Comparison of ENCODE assay signal across 10 cellular contexts in the genomic region with DNA sequence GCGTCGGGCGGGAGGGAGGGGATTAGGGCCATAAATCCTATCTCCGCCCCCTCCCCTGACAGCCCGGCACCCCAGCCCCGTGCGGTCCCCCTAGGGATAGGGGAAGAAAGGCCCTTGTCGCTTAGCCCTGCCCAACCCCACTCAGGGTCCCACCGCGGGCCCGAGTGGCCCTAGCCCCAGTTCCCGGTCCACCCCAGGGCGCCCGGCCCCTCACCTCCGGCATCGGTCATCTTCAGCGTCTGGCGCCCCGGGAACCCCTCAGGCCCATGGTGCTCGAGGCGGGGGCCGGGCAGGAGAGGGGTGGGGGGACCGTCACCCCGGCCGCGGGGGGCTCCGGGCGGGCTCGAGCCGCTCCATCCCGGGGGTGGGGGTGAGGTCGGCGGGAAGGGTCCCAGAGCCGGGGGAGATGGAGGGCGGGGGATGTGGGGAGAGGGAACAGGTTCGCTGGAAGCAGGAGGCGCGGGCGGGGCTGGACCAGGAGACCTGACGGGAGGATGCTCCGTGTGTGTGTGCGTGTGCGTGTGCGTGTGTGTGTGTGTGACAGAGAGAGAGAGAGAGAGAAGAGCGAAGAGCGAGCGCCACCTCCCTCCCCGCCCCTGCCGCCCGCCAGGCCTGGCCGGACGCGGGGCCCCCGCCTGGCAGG. TPM values are rescaled to one million over a fixed set of nuclear protein-coding genes. Genes with fewer than 3 reads are reported as not detected.
DNase-seq lines count a peak whose midpoint lies in the region; ATAC-seq and TF ChIP-seq lines count a peak whose summit lies in the region.
"Had no signal": no experiment of that assay in that cellular context is flagged by ENCODE, and none has a peak within 500 bp of the region (broad histone marks: within the 10 kb centered on the region; RNA-seq: fewer than 3 reads in every experiment).

No MANE protein-coding gene starts in this region.

- no peak for TF ChIP-seq POLR2A in spleen (IDR thresholded peaks at IDR 0.05)

- H2AFZ ChIP-seq in MM.1S (ENCODE audit: low read length), result no peak overlapping the region

- no peak overlapping the region for H3K4me3 ChIP-seq in DOHH2 (ENCODE audit: low read length)
- H3K4me3 ChIP-seq in MM.1S (ENCODE audit: low read length), result peak overlapping the region; percentile 22; the same call in 1 of the 2 replicates
- H3K4me3 ChIP-seq in spleen, result peak overlapping the region; percentile 23 to 72 (median 46)

- H3K79me2 ChIP-seq in DOHH2 (ENCODE audit: control insufficient read depth, low read length) (no peaks in the 10 kb centered on the region), MM.1S (ENCODE audit: low read length) (no peaks in the 10 kb centered on the region)

- peak; percentile 3 for ATAC-seq in left ventricle myocardium superior

- H3K4me2 ChIP-seq in DOHH2 (ENCODE audit: low read length) (peak overlapping the region; percentile 39; the same call in 1 of the 2 replicates), MM.1S (ENCODE audit: low read depth, low read length) (peak overlapping the region; percentile 28; the same call in 1 of the 2 replicates)

- H4K20me1 ChIP-seq in DOHH2 (ENCODE audit: control insufficient read depth, insufficient read depth, low read depth, low read length), result no peaks in the 10 kb centered on the region
- H4K20me1 ChIP-seq in MM.1S (ENCODE audit: insufficient read depth, low read length), result no peaks in the 10 kb centered on the region

- 0 out of 2 replicates have a peak, but pooled peaks cover 5% of the 10 kb centered on the region for H3F3A ChIP-seq in DOHH2 (ENCODE audit: control insufficient read depth, insufficient read depth)
- H3F3A ChIP-seq in MM.1S (ENCODE audit: insufficient read depth, low read length), result peaks cover 11% of the 10 kb centered on the region; the same call in 1 of the 2 replicates

- H3K4me1 ChIP-seq in DOHH2 (ENCODE audit: control insufficient read depth, low read length) (peaks cover 6% of the 10 kb centered on the region; the same call in 1 of the 2 replicates), MM.1S (ENCODE audit: low read length) (peaks cover 11% of the 10 kb centered on the region), spleen (peaks cover 19 to 67% (median 38%) of the 10 kb centered on the region in 6 donors)

- H3K9me2 ChIP-seq in DOHH2 (replicated peaks; ENCODE audit: control insufficient read depth, low read length), result no peaks in the 10 kb centered on the region
- no peaks in the 10 kb centered on the region for H3K9me2 ChIP-seq in MM.1S (replicated peaks; ENCODE audit: insufficient read depth, low read length)

- H3K27me3 ChIP-seq in DOHH2 (ENCODE audit: control insufficient read depth, low read length) (peaks cover 41% of the 10 kb centered on the region), MM.1S (replicated peaks; ENCODE audit: insufficient read depth, low read length) (peaks cover 12% of the 10 kb centered on the region), spleen (replicated peaks in 1 of 7) (peaks cover 0 to 41% (median 22%) of the 10 kb centered on the region in 7 donors)

- TF ChIP-seq CTCF in DOHH2 (IDR thresholded peaks at IDR 0.05; ENCODE audit: low read depth, low read length, poor library complexity, severe bottlenecking), result no peak
- TF ChIP-seq CTCF in MM.1S (IDR thresholded peaks at IDR 0.05; ENCODE audit: low read length), result no peak
- TF ChIP-seq CTCF in spleen (IDR thresholded peaks at IDR 0.05 in 8 of 11, conservative IDR thresholded peaks at IDR 0.05 in 3 of 11), result no peak

- 1 to 4% (median 2%) methylated on average over 35 to 54 of the region's 54 CpGs for WGBS in spleen, 5 donors

- DNase-seq in MM.1S (no peak), left ventricle myocardium superior (peak; percentile 55), spleen (no peak), Kasumi-1 (lab: John Stamatoyannopoulos, UW) (no peak), NCI-H1048 (lab: John Stamatoyannopoulos, UW) (no peak), inferior parietal cortex (ENCODE audit: extremely low spot score) (no peak)
- peak; percentile 81 for DNase-seq in activated effector memory CD4-positive, alpha-beta T cell treated with anti-CD3 and anti-CD28 coated beads, Interleukin-2, amount 50 U/mL, for 16 hours

- H3K27ac ChIP-seq in DOHH2 (ENCODE audit: low read depth, low read length) (no peak overlapping the region), MM.1S (ENCODE audit: low read length) (no peak overlapping the region), spleen (peak overlapping the region in 3 of 8 donors; percentile 21 to 53 (median 21))

- no peak overlapping the region for H3K9ac ChIP-seq in MM.1S (ENCODE audit: low read length)

- H3K9me3 ChIP-seq in DOHH2 (ENCODE audit: control insufficient read depth, insufficient read depth, low read length), result no peaks in the 10 kb centered on the region
- H3K9me3 ChIP-seq in MM.1S (replicated peaks; ENCODE audit: insufficient read depth, low read length), result no peaks in the 10 kb centered on the region
- H3K9me3 ChIP-seq in spleen, result no peaks in the 10 kb centered on the region

- intact Hi-C loops in left ventricle myocardium superior (cut with micrococcal nuclease), result no loop called here
- intact Hi-C loops in spleen (cut with DNase I; ENCODE audit: low total_unique reads), result no loop called here

- H3K36me3 ChIP-seq in DOHH2 (ENCODE audit: control insufficient read depth, low read length) (peaks cover 5% of the 10 kb centered on the region), MM.1S (replicated peaks; ENCODE audit: insufficient read depth, low read length) (no peaks in the 10 kb centered on the region), spleen (peaks cover 0 to 23% (median 10%) of the 10 kb centered on the region in 6 donors)

RNA-seq across cellular contexts. Expression of a gene that starts 0.5 kb away (rescaled TPM):
- total RNA-seq in left ventricle myocardium superior, result 1.2 TPM
- total RNA-seq in spleen, result 1 to 10 TPM; 1.2 to 7.5 (median 4.1) TPM
- 1 to 10 TPM; 1.1 to 1.9 (median 1.1) TPM for polyA plus RNA-seq in spleen
- total RNA-seq: NCI-H460 had no signal

RNA-seq across cellular contexts. Expression of a gene that starts 21.1 kb away (rescaled TPM):
- total RNA-seq in left ventricle myocardium superior, result 37.6 TPM
- 100 to 1,000 TPM in 4 of 7 donors, 10 to 100 TPM in 3; 54.1 to 136 (median 112) TPM for total RNA-seq in spleen
- polyA plus RNA-seq in spleen, result 100 to 1,000 TPM in 1 of 3 donors, 10 to 100 TPM in 2; 30.0 to 105 (median 40.9) TPM

RNA-seq across cellular contexts. Expression of a gene that starts 34.3 kb away (rescaled TPM):
- total RNA-seq in left ventricle myocardium superior (277 TPM), spleen (10 to 100 TPM; 22.9 to 41.5 (median 26.1) TPM)
- 10 to 100 TPM in 1 of 3 donors, 1 to 10 TPM in 2; 8.7 to 16.9 (median 9.5) TPM for polyA plus RNA-seq in spleen

RNA-seq across cellular contexts. Expression of a gene that starts 36.4 kb away (rescaled TPM):
- total RNA-seq in left ventricle myocardium superior (155 TPM), spleen (1 to 10 TPM in 6 of 7 donors, not detected in 1; 1.2 to 4.7 (median 2.7) TPM)
- 1 to 10 TPM; 3.7 to 5.9 (median 5.7) TPM for polyA plus RNA-seq in spleen
- total RNA-seq: NCI-H460, pulmonary artery endothelial cell had no signal

Comparison
In these comparisons a context has a peak if more than half of its experiments do, and no peak if none do; other contexts are left out.
1. DNase-seq: peak in activated effector memory CD4-positive, alpha-beta T cell treated with anti-CD3 and anti-CD28 coated beads, Interleukin-2, amount 50 U/mL, for 16 hours (single experiment) and left ventricle myocardium superior (single experiment); none in MM.1S (single experiment), spleen (single experiment), Kasumi-1 (0 of 2), NCI-H1048 (single experiment) and inferior parietal cortex (single experiment).